19 cellular contexts compared by ENCODE assay signal in the genomic region with DNA sequence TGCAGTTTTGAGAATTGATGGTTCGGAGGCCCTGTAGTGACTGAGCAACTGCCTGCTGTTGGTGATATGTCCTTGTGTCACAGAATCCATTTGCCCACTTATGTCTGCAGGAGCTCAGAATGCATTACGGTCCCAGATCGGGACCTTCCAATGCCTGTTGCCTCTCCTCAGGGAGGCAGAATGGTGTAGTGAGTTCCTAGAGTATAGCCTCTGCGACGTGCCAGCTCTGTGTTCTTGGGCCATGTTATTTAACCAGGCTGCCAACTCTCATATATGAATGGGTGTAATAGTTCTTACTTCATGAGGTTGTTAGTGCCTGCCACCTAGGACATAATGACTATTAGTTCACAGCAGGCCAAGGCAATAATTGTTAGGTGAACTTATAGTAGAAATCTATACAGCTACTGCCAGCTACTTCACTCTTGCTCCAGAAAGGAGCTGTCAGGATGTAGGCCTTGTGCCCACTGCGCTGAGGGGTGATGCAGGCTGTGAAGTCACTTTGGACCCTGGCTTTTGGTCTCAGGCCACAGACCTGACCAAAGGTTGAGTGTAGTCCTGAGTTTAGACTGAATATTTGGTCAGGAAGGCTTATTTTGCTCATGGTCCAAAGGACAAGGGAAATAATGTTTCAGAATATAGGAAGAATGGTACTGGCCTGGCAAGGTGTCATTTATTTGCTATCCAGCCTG.
DNase-seq lines count a peak whose midpoint lies in the region; ATAC-seq and TF ChIP-seq lines count a peak whose summit lies in the region.
"Had no signal": no experiment of that assay in that cellular context is flagged by ENCODE, and none has a peak within 500 bp of the region (broad histone marks: within the 10 kb centered on the region; RNA-seq: fewer than 3 reads in every experiment).

No MANE protein-coding gene starts in this region.

- peaks cover 41% of the 10 kb centered on the region for H3K79me2 ChIP-seq in GM23248 (ENCODE audit: insufficient read depth)

- intact Hi-C loops in activated CD4-positive, alpha-beta T cell treated with anti-CD3 and anti-CD28 coated beads, Interleukin-2, amount 10 ng/mL, durations not matched to agents 24 days and 14 days (cut with micrococcal nuclease) = no loop called here
- intact Hi-C loops in MCF 10A (cut with micrococcal nuclease) = no loop called here

- in situ Hi-C loops in GM23248 (cut with MboI) = no loop called here

- no peak overlapping the region for H2AFZ ChIP-seq in GM23248

- POLR2A ChIA-PET in MCF 10A (lab: Yijun Ruan, JAX) = interaction anchor here (1.0 to 1.1 kb wide), 2 partner anchors 13 to 200 kb away, joined by 3 to 9 read pairs; no protein-coding TSS in a partner anchor

- BruUV-seq in MCF 10A (replicated peaks; lab: Mats Ljungman, UMichigan) = no TSS peak

- no peaks in the 10 kb centered on the region for H3K27me3 ChIP-seq in GM23248 (replicated peaks; ENCODE audit: insufficient read depth)
- H3K27me3 ChIP-seq: Peyer's patch, thyroid gland had no signal

- H3F3A ChIP-seq in GM23248 (ENCODE audit: insufficient read depth) = peaks cover 38% of the 10 kb centered on the region

- WGBS in GM23248 (ENCODE audit: low coverage in 1 of 2, low lambda C conversion rate in 2 of 2, missing lambda C conversion rate in 2 of 2), 2 experiments = 99% methylated on average over 6 of the region's 6 CpGs

- H4K20me1 ChIP-seq in GM23248 (ENCODE audit: insufficient read depth) = no peaks in the 10 kb centered on the region

- H3K4me3 ChIP-seq in GM23248 = no peak overlapping the region
- H3K4me3 ChIP-seq: Peyer's patch, thyroid gland had no signal

- peaks cover 38% of the 10 kb centered on the region for H3K36me3 Mint-ChIP-seq in activated CD4-positive, alpha-beta T cell treated with anti-CD3 and anti-CD28 coated beads, Interleukin-2, amount 10 ng/mL, durations not matched to agents 24 days and 14 days (ENCODE audit: low read depth)
- H3K36me3 Mint-ChIP-seq in effector memory CD8-positive, alpha-beta T cell (ENCODE audit: insufficient read depth) = peaks cover 43% of the 10 kb centered on the region
- H3K36me3 Mint-ChIP-seq in nephron progenitor cell (ENCODE audit: low read depth) (peaks cover 58% of the 10 kb centered on the region), MCF 10A (ENCODE audit: insufficient read depth, unreplicated experiment) (peaks cover 76% of the 10 kb centered on the region)

- no peaks in the 10 kb centered on the region for H3K9me2 ChIP-seq in GM23248 (ENCODE audit: insufficient read depth)

- CTCF ChIA-PET in MCF 10A (lab: Yijun Ruan, JAX) = interaction anchor here (0.6 to 1.6 kb wide), 4 partner anchors 13 to 332 kb away, joined by 3 to 4 read pairs (median 3); no protein-coding TSS in a partner anchor

- H3K9me3 ChIP-seq in GM23248 (ENCODE audit: low read depth) = no peaks in the 10 kb centered on the region
- H3K9me3 ChIP-seq: Peyer's patch, thyroid gland had no signal

- no peak for DNase-seq in activated CD4-positive, alpha-beta T cell treated with anti-CD3 and anti-CD28 coated beads, Interleukin-2, amount 10 ng/mL, durations not matched to agents 24 days and 14 days
- DNase-seq in activated CD4-positive, alpha-beta T cell treated with anti-CD3 and anti-CD28 coated beads for 4 hours = no peak
- DNase-seq in GM23248 = no peak
- DNase-seq in effector memory CD8-positive, alpha-beta T cell = no peak
- no peak for DNase-seq in nephron progenitor cell
- no peak for DNase-seq in HuH-7 (ENCODE audit: low spot score)
- DNase-seq in MCF 10A (ENCODE audit: unreplicated experiment) = no peak
- DNase-seq: activated CD4-positive, alpha-beta T cell treated with anti-CD3 and anti-CD28 coated beads, Interleukin-2, amount 10 ng/mL, durations not matched to agents 7 days and 5 days; cerebellar nuclear complex; DMS153; effector CD4-positive, alpha-beta T cell; NCI-H1694 treated with DMSO at 0.1 percent for 48 hours; NCI-H226; thyroid gland had no signal

- no peak for ATAC-seq in effector memory CD8-positive, alpha-beta T cell (replicated peaks)
- no peak for ATAC-seq in GM18858 (IDR thresholded peaks at IDR 0.05; ENCODE audit: unreplicated experiment)
- ATAC-seq: SK-N-SH treated with all-trans-retinoic acid at 6 μM for 48 hours had no signal

- peak overlapping the region; percentile 16 for H3K27ac Mint-ChIP-seq in activated CD4-positive, alpha-beta T cell treated with anti-CD3 and anti-CD28 coated beads, Interleukin-2, amount 10 ng/mL, durations not matched to agents 24 days and 14 days
- H3K27ac Mint-ChIP-seq in effector memory CD8-positive, alpha-beta T cell = peak overlapping the region; percentile 17 to 88
- peak overlapping the region; percentile 4 for H3K27ac Mint-ChIP-seq in nephron progenitor cell
- H3K27ac Mint-ChIP-seq in MCF 10A (ENCODE audit: low read depth, unreplicated experiment) = no peak overlapping the region
- H3K27ac Mint-ChIP-seq: activated CD4-positive, alpha-beta T cell treated with anti-CD3 and anti-CD28 coated beads, Interleukin-2, amount 10 ng/mL, durations not matched to agents 7 days and 5 days had no signal

- peaks cover 17% of the 10 kb centered on the region for H3K4me1 Mint-ChIP-seq in activated CD4-positive, alpha-beta T cell treated with anti-CD3 and anti-CD28 coated beads, Interleukin-2, amount 10 ng/mL, durations not matched to agents 24 days and 14 days
- H3K4me1 Mint-ChIP-seq in effector memory CD8-positive, alpha-beta T cell (ENCODE audit: low read depth in 2 of 2) = peaks cover 10 to 32% of the 10 kb centered on the region in 2 donors
- H3K4me1 Mint-ChIP-seq in nephron progenitor cell (peaks cover 10% of the 10 kb centered on the region), MCF 10A (ENCODE audit: insufficient read depth, unreplicated experiment) (peaks cover under 1% of the 10 kb centered on the region)

- no peak overlapping the region for H3K9ac ChIP-seq in GM23248

- TF ChIP-seq CTCF in nephron progenitor cell (IDR thresholded peaks at IDR 0.05) (no peak), MCF 10A (IDR thresholded peaks at IDR 0.05; ENCODE audit: unreplicated experiment) (no peak)

- no peaks in the 10 kb centered on the region for H3K9me3 Mint-ChIP-seq in activated CD4-positive, alpha-beta T cell treated with anti-CD3 and anti-CD28 coated beads, Interleukin-2, amount 10 ng/mL, durations not matched to agents 24 days and 14 days
- no peaks in the 10 kb centered on the region for H3K9me3 Mint-ChIP-seq in effector memory CD8-positive, alpha-beta T cell
- H3K9me3 Mint-ChIP-seq in nephron progenitor cell (no peaks in the 10 kb centered on the region), MCF 10A (ENCODE audit: unreplicated experiment) (no peaks in the 10 kb centered on the region)
- H3K9me3 Mint-ChIP-seq: activated CD4-positive, alpha-beta T cell treated with anti-CD3 and anti-CD28 coated beads, Interleukin-2, amount 10 ng/mL, durations not matched to agents 7 days and 5 days; activated T-helper 1 cell treated with anti-CD3 and anti-CD28 coated beads, Interleukin-12 subunit alpha, Interleukin-12 subunit beta, Interleukin-2, Interleukin-4 antibody, amounts not matched to agents 30 ng/mL and 10 ng/mL and 1 ng/mL, durations not matched to agents 14 hours and 24 hours and 36 hours; nephron had no signal

- peak overlapping the region; percentile 16 for H3K4me2 ChIP-seq in GM23248 (ENCODE audit: unreplicated experiment)

- H3K36me3 ChIP-seq in GM23248 (ENCODE audit: low read depth) = peaks cover 36% of the 10 kb centered on the region; the same call in 1 of the 2 replicates

- H3K4me3 Mint-ChIP-seq in activated CD4-positive, alpha-beta T cell treated with anti-CD3 and anti-CD28 coated beads, Interleukin-2, amount 10 ng/mL, durations not matched to agents 24 days and 14 days = no peak overlapping the region
- no peak overlapping the region for H3K4me3 Mint-ChIP-seq in effector memory CD8-positive, alpha-beta T cell
- H3K4me3 Mint-ChIP-seq in nephron progenitor cell (no peak overlapping the region), MCF 10A (ENCODE audit: unreplicated experiment) (no peak overlapping the region)
- H3K4me3 Mint-ChIP-seq: activated CD4-positive, alpha-beta T cell treated with anti-CD3 and anti-CD28 coated beads, Interleukin-2, amount 10 ng/mL, durations not matched to agents 7 days and 5 days; activated T-helper 1 cell treated with anti-CD3 and anti-CD28 coated beads, Interleukin-12 subunit alpha, Interleukin-12 subunit beta, Interleukin-2, Interleukin-4 antibody, amounts not matched to agents 30 ng/mL and 10 ng/mL and 1 ng/mL, durations not matched to agents 14 hours and 24 hours and 36 hours; nephron had no signal

- H3K27me3 Mint-ChIP-seq in activated CD4-positive, alpha-beta T cell treated with anti-CD3 and anti-CD28 coated beads, Interleukin-2, amount 10 ng/mL, durations not matched to agents 24 days and 14 days = no peaks in the 10 kb centered on the region
- H3K27me3 Mint-ChIP-seq in effector memory CD8-positive, alpha-beta T cell = no peaks in the 10 kb centered on the region
- H3K27me3 Mint-ChIP-seq in nephron progenitor cell (ENCODE audit: low read depth, poor library complexity) (peaks cover 3% of the 10 kb centered on the region), MCF 10A (ENCODE audit: insufficient read depth, unreplicated experiment) (no peaks in the 10 kb centered on the region)
- H3K27me3 Mint-ChIP-seq: activated CD4-positive, alpha-beta T cell treated with anti-CD3 and anti-CD28 coated beads, Interleukin-2, amount 10 ng/mL, durations not matched to agents 7 days and 5 days had no signal

- H3K27ac ChIP-seq in GM23248 = peak overlapping the region; percentile 70
- H3K27ac ChIP-seq: Peyer's patch, thyroid gland had no signal

- H3K4me1 ChIP-seq in GM23248 (ENCODE audit: insufficient read depth) = peaks cover 13% of the 10 kb centered on the region
